30 cellular contexts compared by ENCODE assay signal in genomic region chrX:104319346-104319745, GRCh38.
"Had no signal": no experiment of that assay in that cellular context is flagged by ENCODE, and none has a peak within 500 bp of the region (broad histone marks: within the 10 kb centered on the region; RNA-seq: fewer than 3 reads in every experiment).

No MANE protein-coding gene starts in this region.

- DNase-seq: activated CD4-positive, alpha-beta T cell treated with anti-CD3 and anti-CD28 coated beads for 36 hours; activated CD4-positive, CD25-positive, alpha-beta regulatory T cell; activated CD8-positive, alpha-beta memory T cell treated with anti-CD3 and anti-CD28 coated beads, Interleukin-2, amount 10 ng/mL, durations not matched to agents 7 days and 5 days; activated CD8-positive, alpha-beta T cell treated with anti-CD3 and anti-CD28 coated beads, Interleukin-2, amount 10 ng/mL, durations not matched to agents 7 days and 5 days; activated naive CD4-positive, alpha-beta T cell; activated naive CD8-positive, alpha-beta T cell treated with anti-CD3 and anti-CD28 coated beads for 36 hours; activated T-cell treated with anti-CD3 and anti-CD28 coated beads, Interleukin-2, amount 50 U/mL, for 48 hours; amniotic stem cell; effector CD8-positive, alpha-beta T cell; head of caudate nucleus; hippocampal formation; kidney; midbrain; naive thymus-derived CD4-positive, alpha-beta T cell; retina; sigmoid colon; stimulated activated CD4-positive, alpha-beta T cell treated with anti-CD3 and anti-CD28 coated beads, Interleukin-15, amount 100 ng/mL, for 24 hours; stimulated activated CD4-positive, alpha-beta T cell treated with anti-CD3 and anti-CD28 coated beads, Interleukin-2, amount 100 ng/mL, for 24 hours; stimulated activated naive CD4-positive, alpha-beta T cell; T-helper 1 cell; tibial artery; upper lobe of right lung had no signal

- H3K27me3 ChIP-seq: pancreas, sigmoid colon, suprapubic skin, tibial artery, upper lobe of right lung had no signal

- H3K36me3 ChIP-seq: pancreas, prostate gland, sigmoid colon, suprapubic skin, tibial artery, upper lobe of right lung had no signal

- H3K9me3 ChIP-seq: pancreas, prostate gland, sigmoid colon, suprapubic skin, tibial artery, upper lobe of right lung had no signal

- H3K27ac Mint-ChIP-seq: activated CD4-positive, alpha-beta T cell treated with anti-CD3 and anti-CD28 coated beads for 36 hours; activated CD8-positive, alpha-beta memory T cell treated with anti-CD3 and anti-CD28 coated beads, Interleukin-2, amount 10 ng/mL, durations not matched to agents 7 days and 5 days; activated CD8-positive, alpha-beta T cell treated with anti-CD3 and anti-CD28 coated beads, Interleukin-2, amount 10 ng/mL, durations not matched to agents 7 days and 5 days; activated naive CD8-positive, alpha-beta T cell treated with anti-CD3 and anti-CD28 coated beads for 36 hours; activated T-helper 2 cell treated with anti-CD3 and anti-CD28 coated beads, Interferon-gamma antibody, Interleukin-2, Interleukin-4, amounts not matched to agents 10 μg/mL and 5 μg/mL and 100 μg/mL, durations not matched to agents 14 hours and 24 hours and 36 hours; memory B cell; naive thymus-derived CD4-positive, alpha-beta T cell; T-helper 2 cell treated with Interferon-gamma antibody and Interleukin-4, amounts not matched to agents 5 μg/mL and 100 μg/mL, for 36 hours had no signal

- H3K9me3 Mint-ChIP-seq: activated naive CD8-positive, alpha-beta T cell treated with anti-CD3 and anti-CD28 coated beads for 36 hours; activated T-helper 2 cell treated with anti-CD3 and anti-CD28 coated beads, Interferon-gamma antibody, Interleukin-2, Interleukin-4, amounts not matched to agents 10 μg/mL and 5 μg/mL and 100 μg/mL, durations not matched to agents 14 hours and 24 hours and 36 hours; central memory CD8-positive, alpha-beta T cell; memory B cell; naive thymus-derived CD4-positive, alpha-beta T cell; T-helper 2 cell treated with Interferon-gamma antibody and Interleukin-4, amounts not matched to agents 5 μg/mL and 100 μg/mL, for 36 hours had no signal

- H3K4me1 ChIP-seq: prostate gland, sigmoid colon, suprapubic skin, tibial artery, upper lobe of right lung had no signal

- H3K27me3 Mint-ChIP-seq: activated naive CD8-positive, alpha-beta T cell treated with anti-CD3 and anti-CD28 coated beads for 36 hours; naive thymus-derived CD4-positive, alpha-beta T cell had no signal

- H3K4me3 ChIP-seq: pancreas, prostate gland, sigmoid colon, suprapubic skin, tibial artery, upper lobe of right lung had no signal

- H3K27ac ChIP-seq: pancreas, prostate gland, sigmoid colon, suprapubic skin, tibial artery, upper lobe of right lung had no signal

- FAIRE-seq: bronchial epithelial cell, kidney, pancreas had no signal

- H3K4me3 Mint-ChIP-seq: activated CD4-positive, alpha-beta T cell treated with anti-CD3 and anti-CD28 coated beads for 36 hours; activated CD8-positive, alpha-beta memory T cell treated with anti-CD3 and anti-CD28 coated beads, Interleukin-2, amount 10 ng/mL, durations not matched to agents 7 days and 5 days; activated CD8-positive, alpha-beta T cell treated with anti-CD3 and anti-CD28 coated beads, Interleukin-2, amount 10 ng/mL, durations not matched to agents 7 days and 5 days; activated naive CD8-positive, alpha-beta T cell treated with anti-CD3 and anti-CD28 coated beads for 36 hours; central memory CD8-positive, alpha-beta T cell; memory B cell; naive thymus-derived CD4-positive, alpha-beta T cell; T-helper 2 cell treated with Interferon-gamma antibody and Interleukin-4, amounts not matched to agents 5 μg/mL and 100 μg/mL, for 36 hours had no signal

- ATAC-seq: activated CD4-positive, alpha-beta T cell treated with anti-CD3 and anti-CD28 coated beads for 36 hours; activated CD8-positive, alpha-beta memory T cell treated with anti-CD3 and anti-CD28 coated beads, Interleukin-2, amount 10 ng/mL, durations not matched to agents 7 days and 5 days; activated CD8-positive, alpha-beta T cell treated with anti-CD3 and anti-CD28 coated beads, Interleukin-2, amount 10 ng/mL, durations not matched to agents 7 days and 5 days; naive thymus-derived CD4-positive, alpha-beta T cell; upper lobe of right lung had no signal

- H3K4me1 Mint-ChIP-seq: activated CD4-positive, alpha-beta T cell treated with anti-CD3 and anti-CD28 coated beads for 36 hours; activated CD8-positive, alpha-beta memory T cell treated with anti-CD3 and anti-CD28 coated beads, Interleukin-2, amount 10 ng/mL, durations not matched to agents 7 days and 5 days; activated naive CD8-positive, alpha-beta T cell treated with anti-CD3 and anti-CD28 coated beads for 36 hours; central memory CD8-positive, alpha-beta T cell; memory B cell; naive thymus-derived CD4-positive, alpha-beta T cell had no signal

- H3K36me3 Mint-ChIP-seq: activated CD8-positive, alpha-beta memory T cell treated with anti-CD3 and anti-CD28 coated beads, Interleukin-2, amount 10 ng/mL, durations not matched to agents 7 days and 5 days; activated naive CD8-positive, alpha-beta T cell treated with anti-CD3 and anti-CD28 coated beads for 36 hours; memory B cell; naive thymus-derived CD4-positive, alpha-beta T cell had no signal
